Comparison of ENCODE assay signal across 8 cellular contexts in the genomic region with DNA sequence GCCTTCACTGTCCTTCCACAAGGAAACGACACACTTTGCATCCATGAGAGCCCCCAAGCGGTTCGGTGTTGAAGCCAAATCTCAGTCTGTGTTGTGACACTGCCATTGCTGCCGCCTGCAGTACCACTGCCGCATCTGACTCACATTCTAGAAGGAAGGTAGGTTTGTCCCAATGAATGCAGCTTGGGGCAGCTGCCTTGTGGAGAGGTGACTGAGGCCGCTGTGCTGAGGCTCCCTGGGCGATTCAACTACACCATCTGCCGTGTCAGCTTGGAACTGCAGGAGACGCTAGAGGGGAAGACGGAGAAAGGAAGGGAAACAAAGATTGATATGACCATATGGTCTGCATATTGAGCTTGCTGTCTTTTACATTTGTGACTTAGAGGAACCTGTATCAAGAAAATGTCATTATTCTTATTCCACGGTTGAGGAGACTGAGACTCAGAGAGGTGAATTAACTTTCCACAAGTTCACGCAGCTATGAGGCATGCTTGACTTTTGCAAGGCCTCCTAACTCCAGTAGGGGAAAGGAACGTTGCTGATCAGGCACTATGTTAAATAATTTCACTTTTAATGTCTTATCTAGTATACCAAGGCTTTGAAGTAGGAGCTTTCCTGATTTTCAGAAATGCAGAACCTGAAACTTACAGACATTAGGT. TPM values are rescaled to one million over a fixed set of nuclear protein-coding genes. Genes with fewer than 3 reads are reported as not detected.
A peak's percentile ranks its signal among the peaks of the same experiment; 100 is the strongest.
DNase-seq lines count a peak whose midpoint lies in the region; ATAC-seq and TF ChIP-seq lines count a peak whose summit lies in the region.

No MANE protein-coding gene starts in this region.

- no peak overlapping the region for H3K4me3 Mint-ChIP-seq in natural killer cell treated with Interleukin-12 subunit alpha and Interleukin-12 subunit beta and Interleukin-15 and Interleukin-18, amount 100 ng/mL, for 72 hours
- no peak overlapping the region for H3K4me3 Mint-ChIP-seq in stimulated activated naive CD8-positive, alpha-beta T cell treated with anti-CD3 and anti-CD28 coated beads, Interleukin-15, amount 100 ng/mL, for 72 hours

- intact Hi-C loops in OCI-LY7 (cut with micrococcal nuclease; ENCODE audit: unreplicated experiment): loop anchor here (2.0 kb wide), 3 partner anchors 94 to 318 kb away; no protein-coding TSS in a partner anchor

- TF ChIP-seq CTCF in DOHH2 (IDR thresholded peaks at IDR 0.05; ENCODE audit: low read depth, low read length, poor library complexity, severe bottlenecking) (peak; percentile 89), OCI-LY7 (conservative IDR thresholded peaks at IDR 0.05; ENCODE audit: low read length) (peak; percentile 77)

- no peak overlapping the region for H3K4me2 ChIP-seq in DOHH2 (ENCODE audit: low read length)
- H3K4me2 ChIP-seq in OCI-LY7 (ENCODE audit: low read length): no peak overlapping the region

- no peaks in the 10 kb centered on the region for H3K36me3 ChIP-seq in DOHH2 (ENCODE audit: control insufficient read depth, low read length)
- H3K36me3 ChIP-seq in OCI-LY7 (ENCODE audit: insufficient read depth, low read length): no peaks in the 10 kb centered on the region

- no peaks in the 10 kb centered on the region for H3K4me1 Mint-ChIP-seq in natural killer cell treated with Interleukin-12 subunit alpha and Interleukin-12 subunit beta and Interleukin-15 and Interleukin-18, amount 100 ng/mL, for 72 hours (ENCODE audit: low read depth in 2 of 2)
- no peaks in the 10 kb centered on the region for H3K4me1 Mint-ChIP-seq in stimulated activated naive CD8-positive, alpha-beta T cell treated with anti-CD3 and anti-CD28 coated beads, Interleukin-15, amount 100 ng/mL, for 72 hours

- DNase-seq in Jurkat, Clone E6-1 (ENCODE audit: low read depth, low spot score): peak; percentile 74
- DNase-seq in OCI-LY7 (ENCODE audit: low spot score) (peak; percentile 68), erythroblast (lab: John Stamatoyannopoulos, UW) (peak; percentile 67 to 80)
- DNase-seq in activated CD8-positive, alpha-beta memory T cell treated with anti-CD3 and anti-CD28 coated beads, Interleukin-2, amount 50 U/mL, for 48 hours: peak; percentile 83
- DNase-seq in natural killer cell treated with Interleukin-12 subunit alpha and Interleukin-12 subunit beta and Interleukin-15 and Interleukin-18, amount 100 ng/mL, for 72 hours (ENCODE audit: low spot score): peak; percentile 63
- peak; percentile 76 to 80 for DNase-seq in stimulated activated naive CD8-positive, alpha-beta T cell treated with anti-CD3 and anti-CD28 coated beads, Interleukin-15, amount 100 ng/mL, for 72 hours

- POLR2A ChIA-PET in OCI-LY7 (lab: Charles Lee): no interaction called here

- H4K20me1 ChIP-seq in DOHH2 (ENCODE audit: control insufficient read depth, insufficient read depth, low read depth, low read length) (no peaks in the 10 kb centered on the region), OCI-LY7 (ENCODE audit: insufficient read depth, low read length) (no peaks in the 10 kb centered on the region)

- H3K79me2 ChIP-seq in DOHH2 (ENCODE audit: control insufficient read depth, low read length) (no peaks in the 10 kb centered on the region), OCI-LY7 (ENCODE audit: insufficient read depth, low read depth, low read length) (no peaks in the 10 kb centered on the region)

- H3K27me3 ChIP-seq in DOHH2 (ENCODE audit: control insufficient read depth, low read length): 0 out of 2 replicates have a peak, but pooled peaks cover 5% of the 10 kb centered on the region

- no peak overlapping the region for H2AFZ ChIP-seq in OCI-LY7 (ENCODE audit: low read length)

- no TSS peak for BruUV-seq in OCI-LY7 (replicated peaks; lab: Mats Ljungman, UMichigan)

- H3K4me3 ChIP-seq in DOHH2 (ENCODE audit: low read length) (no peak overlapping the region), OCI-LY7 (ENCODE audit: low read depth, low read length, poor library complexity, severe bottlenecking) (no peak overlapping the region)
- no peak overlapping the region for H3K4me3 ChIP-seq in Jurkat, Clone E6-1 (ENCODE audit: low read length)

- no peak overlapping the region for H3K27ac ChIP-seq in DOHH2 (ENCODE audit: low read depth, low read length)
- H3K27ac ChIP-seq in OCI-LY7 (ENCODE audit: low read depth, low read length, poor library complexity, severe bottlenecking): no peak overlapping the region

- no peak for TF ChIP-seq POLR2A in erythroblast (IDR thresholded peaks at IDR 0.05; ENCODE audit: low read length)

- H3F3A ChIP-seq in DOHH2 (ENCODE audit: control insufficient read depth, insufficient read depth): no peaks in the 10 kb centered on the region

- no peak overlapping the region for H3K27ac Mint-ChIP-seq in natural killer cell treated with Interleukin-12 subunit alpha and Interleukin-12 subunit beta and Interleukin-15 and Interleukin-18, amount 100 ng/mL, for 72 hours
- peak overlapping the region in 1 of 2 donors; percentile 25 for H3K27ac Mint-ChIP-seq in stimulated activated naive CD8-positive, alpha-beta T cell treated with anti-CD3 and anti-CD28 coated beads, Interleukin-15, amount 100 ng/mL, for 72 hours

- H3K4me1 ChIP-seq in DOHH2 (ENCODE audit: control insufficient read depth, low read length) (no peaks in the 10 kb centered on the region), OCI-LY7 (ENCODE audit: insufficient read depth, low read length, poor library complexity, severe bottlenecking) (no peaks in the 10 kb centered on the region)

- no peaks in the 10 kb centered on the region for H3K9me3 ChIP-seq in DOHH2 (ENCODE audit: control insufficient read depth, insufficient read depth, low read length)
- no peaks in the 10 kb centered on the region for H3K9me3 ChIP-seq in OCI-LY7 (ENCODE audit: low read length)

- CTCF ChIA-PET in OCI-LY7 (lab: Charles Lee; ENCODE audit: unreplicated experiment): interaction anchor here (0.8 to 1.3 kb wide), 2 partner anchors 94 to 153 kb away, joined by 3 to 5 read pairs; no protein-coding TSS in a partner anchor

- H3K36me3 Mint-ChIP-seq in natural killer cell treated with Interleukin-12 subunit alpha and Interleukin-12 subunit beta and Interleukin-15 and Interleukin-18, amount 100 ng/mL, for 72 hours: no peaks in the 10 kb centered on the region

- H3K27me3 Mint-ChIP-seq in natural killer cell treated with Interleukin-12 subunit alpha and Interleukin-12 subunit beta and Interleukin-15 and Interleukin-18, amount 100 ng/mL, for 72 hours: peaks cover 0 to 3% of the 10 kb centered on the region in 2 donors
- H3K27me3 Mint-ChIP-seq in stimulated activated naive CD8-positive, alpha-beta T cell treated with anti-CD3 and anti-CD28 coated beads, Interleukin-15, amount 100 ng/mL, for 72 hours: peaks cover 8% of the 10 kb centered on the region

- ATAC-seq in GM21723 (IDR thresholded peaks at IDR 0.05; ENCODE audit: unreplicated experiment): peak; percentile 96
- peak; percentile 86 to 88 for ATAC-seq in natural killer cell treated with Interleukin-12 subunit alpha and Interleukin-12 subunit beta and Interleukin-15 and Interleukin-18, amount 100 ng/mL, for 72 hours
- ATAC-seq in stimulated activated naive CD8-positive, alpha-beta T cell treated with anti-CD3 and anti-CD28 coated beads, Interleukin-15, amount 100 ng/mL, for 72 hours: peak; percentile 100

- H3K9me3 Mint-ChIP-seq in natural killer cell treated with Interleukin-12 subunit alpha and Interleukin-12 subunit beta and Interleukin-15 and Interleukin-18, amount 100 ng/mL, for 72 hours: no peaks in the 10 kb centered on the region
- H3K9me3 Mint-ChIP-seq in stimulated activated naive CD8-positive, alpha-beta T cell treated with anti-CD3 and anti-CD28 coated beads, Interleukin-15, amount 100 ng/mL, for 72 hours: no peaks in the 10 kb centered on the region

- no peaks in the 10 kb centered on the region for H3K9me2 ChIP-seq in DOHH2 (replicated peaks; ENCODE audit: control insufficient read depth, low read length)
- H3K9me2 ChIP-seq in OCI-LY7 (ENCODE audit: insufficient read depth, low read length): no peaks in the 10 kb centered on the region

RNA-seq across cellular contexts. Expression of a gene that starts 43.5 kb away (rescaled TPM):
- 49.0 TPM for polyA plus RNA-seq in Jurkat, Clone E6-1 (2012; ENCODE audit: insufficient read depth, insufficient read length)
- 28.4 and 33.0 TPM in 2 replicates for total RNA-seq in OCI-LY7 (2014; rRNA removed; shearing (Covaris generic))
- total RNA-seq in OCI-LY7 (2022): 46.4 and 48.2 TPM in 2 replicates
- total RNA-seq in natural killer cell treated with Interleukin-12 subunit alpha and Interleukin-12 subunit beta and Interleukin-15 and Interleukin-18, amount 100 ng/mL, for 72 hours: 100 to 1,000 TPM; 124 to 146 TPM
